8 cellular contexts compared by ENCODE assay signal in the genomic region with DNA sequence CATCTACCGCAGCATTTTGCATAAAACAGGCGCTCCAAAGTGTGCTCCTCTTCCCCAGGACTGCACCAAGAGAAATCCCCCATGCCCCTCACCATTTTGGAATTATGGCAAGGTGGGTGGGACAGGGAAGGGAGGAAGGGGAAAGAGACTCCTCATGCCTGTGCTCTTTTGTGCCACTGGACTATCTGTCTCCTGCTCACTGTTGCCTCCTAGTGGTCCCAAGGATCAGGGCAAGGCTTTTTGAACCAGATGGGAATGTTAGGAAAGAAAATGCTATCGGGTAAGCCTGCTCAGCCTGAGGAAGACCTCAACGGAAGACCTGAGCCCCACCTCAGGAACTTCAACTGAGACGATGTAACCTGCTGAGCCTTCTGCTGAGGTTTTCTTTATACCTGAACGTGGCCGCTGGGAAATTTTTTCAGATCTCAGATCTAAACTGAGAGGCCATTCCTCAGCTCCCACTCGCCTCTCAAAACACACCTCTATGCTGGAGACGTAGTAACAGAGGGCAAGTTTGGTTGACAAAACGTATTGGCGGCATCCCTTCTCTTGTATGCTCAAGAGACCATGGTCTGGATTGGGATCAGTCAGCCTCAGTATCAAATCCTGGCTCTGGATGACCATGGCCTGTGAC. TPM values are rescaled to one million over a fixed set of nuclear protein-coding genes. Genes with fewer than 3 reads are reported as not detected.
DNase-seq lines count a peak whose midpoint lies in the region; ATAC-seq, FAIRE-seq and TF ChIP-seq lines count a peak whose summit lies in the region.

No MANE protein-coding gene starts in this region.

- H3K18ac ChIP-seq in IMR-90 (ENCODE audit: low read depth, low read length): no peak overlapping the region

- dilution Hi-C loops in IMR-90 (cut with HindIII; ENCODE audit: low sequenced_read_pairs, unreplicated experiment): no loop called here

- no peak for FAIRE-seq in frontal cortex (lab: Jason Lieb, UNC)

- H3K4me1 ChIP-seq in DND-41 (ENCODE audit: insufficient read depth, low read length) (no peaks in the 10 kb centered on the region), IMR-90 (ENCODE audit: control insufficient read depth, insufficient read depth, low read length) (no peaks in the 10 kb centered on the region), tibial artery (peaks cover 0 to 2% (median 0%) of the 10 kb centered on the region in 4 donors)

- no peak overlapping the region for H3K4me2 ChIP-seq in DND-41 (ENCODE audit: insufficient read depth, low read length)
- no peak overlapping the region for H3K4me2 ChIP-seq in IMR-90 (ENCODE audit: low read depth, low read length)
- no peak overlapping the region for H3K4me2 ChIP-seq in SU-DHL-6 (ENCODE audit: low read depth, low read length, poor library complexity, severe bottlenecking)

- no peaks in the 10 kb centered on the region for H3K36me3 ChIP-seq in DND-41 (ENCODE audit: insufficient read depth, low read length)
- no peaks in the 10 kb centered on the region for H3K36me3 ChIP-seq in IMR-90 (ENCODE audit: control insufficient read depth, insufficient read depth, low read length)
- no peaks in the 10 kb centered on the region for H3K36me3 ChIP-seq in SU-DHL-6 (ENCODE audit: low read length)
- no peaks in the 10 kb centered on the region for H3K36me3 ChIP-seq in tibial artery

- H3K9me3 ChIP-seq in DND-41 (ENCODE audit: insufficient read depth, low read length, severe bottlenecking): no peaks in the 10 kb centered on the region
- no peaks in the 10 kb centered on the region for H3K9me3 ChIP-seq in IMR-90 (ENCODE audit: control insufficient read depth, insufficient read depth, low read length)
- H3K9me3 ChIP-seq in SU-DHL-6 (ENCODE audit: insufficient read depth, low read length): no peaks in the 10 kb centered on the region
- H3K9me3 ChIP-seq in tibial artery: no peaks in the 10 kb centered on the region

- no peaks in the 10 kb centered on the region for H3K79me2 ChIP-seq in DND-41 (ENCODE audit: insufficient read depth, low read length)
- no peaks in the 10 kb centered on the region for H3K79me2 ChIP-seq in SU-DHL-6 (ENCODE audit: insufficient read depth, low read length)

- no peak overlapping the region for H3K27ac ChIP-seq in DND-41 (ENCODE audit: low read length)
- H3K27ac ChIP-seq in IMR-90 (ENCODE audit: insufficient read depth, low read length): no peak overlapping the region
- no peak overlapping the region for H3K27ac ChIP-seq in SU-DHL-6 (ENCODE audit: low read depth, low read length)
- H3K27ac ChIP-seq in tibial artery: no peak overlapping the region

- H2AFZ ChIP-seq in DND-41 (ENCODE audit: low read depth, low read length): no peak overlapping the region
- H2AFZ ChIP-seq in IMR-90 (replicated peaks; ENCODE audit: low read length, poor library complexity): no peak overlapping the region
- H2AFZ ChIP-seq in SU-DHL-6 (ENCODE audit: low read depth, low read length, severe bottlenecking): no peak overlapping the region

- no peak overlapping the region for H2BK15ac ChIP-seq in IMR-90 (ENCODE audit: low read depth, low read length)

- H3K23ac ChIP-seq in IMR-90 (ENCODE audit: low read depth, low read length): no peak overlapping the region

- peaks cover 9% of the 10 kb centered on the region for H3K27me3 ChIP-seq in DND-41 (ENCODE audit: insufficient read depth, low read length, poor library complexity)
- H3K27me3 ChIP-seq in IMR-90 (ENCODE audit: control insufficient read depth, insufficient read depth, low read length): peaks cover 4% of the 10 kb centered on the region
- H3K27me3 ChIP-seq in SU-DHL-6 (ENCODE audit: low read length): no peaks in the 10 kb centered on the region
- peaks cover 0 to 3% of the 10 kb centered on the region in 2 donors for H3K27me3 ChIP-seq in tibial artery

- no peak for TF ChIP-seq POLR2A in IMR-90 (IDR thresholded peaks at IDR 0.05; ENCODE audit: low read depth, low read length)

- H2BK5ac ChIP-seq in IMR-90 (ENCODE audit: low read depth, low read length, poor library complexity, severe bottlenecking): no peak overlapping the region

- H2BK120ac ChIP-seq in IMR-90 (ENCODE audit: low read depth, low read length): no peak overlapping the region

- H4K20me1 ChIP-seq in DND-41 (ENCODE audit: insufficient read depth, low read length) (no peaks in the 10 kb centered on the region; the same call in 1 of the 2 replicates), IMR-90 (ENCODE audit: insufficient read depth, low read length) (no peaks in the 10 kb centered on the region), SU-DHL-6 (ENCODE audit: low read depth, low read length) (no peaks in the 10 kb centered on the region)

- no peaks in the 10 kb centered on the region for H3K9me2 ChIP-seq in SU-DHL-6 (replicated peaks; ENCODE audit: insufficient read depth, low read length)

- no peak overlapping the region for H4K8ac ChIP-seq in IMR-90 (ENCODE audit: low read depth in 2 of 2, low read length in 2 of 2)

- POLR2A ChIA-PET in IMR-90 (lab: Charles Lee; ENCODE audit: unreplicated experiment): no interaction called here

- intact Hi-C loops in IMR-90 (cut with micrococcal nuclease) (loop anchor here (2.0 kb wide), 1 partner anchor 267 kb away; no protein-coding TSS in a partner anchor), tibial artery (cut with DNase I; ENCODE audit: low total_unique reads) (no loop called here)

- H3F3A ChIP-seq in SU-DHL-6 (ENCODE audit: insufficient read depth): no peaks in the 10 kb centered on the region

- ATAC-seq in DND-41 (ENCODE audit: insufficient read depth, low read depth) (no peak), IMR-90 (ENCODE audit: low read depth) (peak; percentile 96)

- no peak overlapping the region for H2AK5ac ChIP-seq in IMR-90 (ENCODE audit: low read depth, low read length)

- WGBS in IMR-90 (ENCODE audit: extremely low coverage in 2 of 2, insufficient read length in 1 of 2), 2 experiments: no CpG with 5 or more reads among the region's 11 CpGs

- peak; percentile 91 for TF ChIP-seq CTCF in DND-41 (IDR thresholded peaks at IDR 0.05; ENCODE audit: borderline replicate concordance, extremely low read depth, low read length, poor library complexity, severe bottlenecking)
- TF ChIP-seq CTCF in IMR-90 (conservative IDR thresholded peaks at IDR 0.05; ENCODE audit: low read depth, low read length): peak; percentile 81
- peak; percentile 75 for TF ChIP-seq CTCF in SU-DHL-6 (IDR thresholded peaks at IDR 0.05; ENCODE audit: insufficient read depth, low read length, poor library complexity, severe bottlenecking)
- TF ChIP-seq CTCF in choroid plexus epithelial cell (conservative IDR thresholded peaks at IDR 0.05; ENCODE audit: low read depth, low read length): peak; percentile 97
- TF ChIP-seq CTCF in tibial artery (IDR thresholded peaks at IDR 0.05): peak; percentile 57 to 70

- CTCF ChIA-PET in IMR-90 (lab: Yijun Ruan, JAX): interaction anchor here (0.7 to 1.1 kb wide), 4 partner anchors 9 to 255 kb away, joined by 3 to 4 read pairs (median 3); no protein-coding TSS in a partner anchor

- H3K9me1 ChIP-seq in IMR-90 (ENCODE audit: insufficient read depth, low read length): no peaks in the 10 kb centered on the region

- no peak overlapping the region for H2BK20ac ChIP-seq in IMR-90 (ENCODE audit: low read depth, low read length)

- TF ChIP-seq RAD21 in IMR-90 (IDR thresholded peaks at IDR 0.05; ENCODE audit: low read length): peak; percentile 58

- H4K91ac ChIP-seq in IMR-90 (ENCODE audit: insufficient read depth, low read depth, low read length): no peak overlapping the region

- H3K9ac ChIP-seq in DND-41 (ENCODE audit: low read depth, low read length) (no peak overlapping the region), IMR-90 (ENCODE audit: low read depth, low read length) (no peak overlapping the region), SU-DHL-6 (ENCODE audit: low read length) (no peak overlapping the region)

- no peak overlapping the region for H4K5ac ChIP-seq in IMR-90 (ENCODE audit: low read depth, low read length)

- H3K4me3 ChIP-seq in DND-41 (ENCODE audit: low read depth in 1 of 2, low read length in 2 of 2) (no peak overlapping the region), IMR-90 (ENCODE audit: insufficient read depth, low read depth, low read length) (no peak overlapping the region), SU-DHL-6 (ENCODE audit: insufficient read depth, low read length, poor library complexity, severe bottlenecking) (no peak overlapping the region), choroid plexus epithelial cell (ENCODE audit: low read depth, low read length) (no peak overlapping the region), tibial artery (no peak overlapping the region)

- no peak overlapping the region for H3K14ac ChIP-seq in IMR-90 (replicated peaks; ENCODE audit: low read depth, low read length)

- H3K4ac ChIP-seq in IMR-90 (ENCODE audit: low read depth, low read length): no peak overlapping the region

- in situ Hi-C loops in IMR-90 (cut with MboI; ENCODE audit: low sequenced_read_pairs): no loop called here

- H3K79me1 ChIP-seq in IMR-90 (ENCODE audit: low read depth in 1 of 2, low read length in 2 of 2): no peaks in the 10 kb centered on the region

- DNase-seq in DND-41 (peak; percentile 51), IMR-90 (peak; percentile 48), choroid plexus epithelial cell (ENCODE audit: low read depth) (peak; percentile 69), lung microvascular endothelial cell (ENCODE audit: low read depth in 2 of 2) (peak; percentile 56 to 68), tibial artery (peak in 1 of 2 donors; percentile 47), frontal cortex (ENCODE audit: low spot score in 2 of 2) (no peak), cerebellar nuclear complex (lab: John Stamatoyannopoulos, UW) (no peak)

- BruUV-seq in IMR-90 (replicated peaks; lab: Mats Ljungman, UMichigan): no TSS peak

- H2AK9ac ChIP-seq in IMR-90 (replicated peaks; ENCODE audit: low read depth, low read length, poor library complexity): peak overlapping the region; percentile 13

- H3K56ac ChIP-seq in IMR-90 (ENCODE audit: extremely low read depth, insufficient read depth, low read length): no peak overlapping the region

TF ChIP-seq in IMR-90, 13 proteins besides CTCF, POLR2A, EP300 and RAD21:
- peak; percentile 56 for TF ChIP-seq SMC3 (IDR thresholded peaks at IDR 0.05; ENCODE audit: low read depth, low read length)
- TF ChIP-seq FOS (IDR thresholded peaks at IDR 0.05; ENCODE audit: low read depth, low read length): no peak
TF ChIP-seq in IMR-90: peak in this region for 1.

RNA-seq across cellular contexts. Expression of gene SPACA3, which starts 58.3 kb away (rescaled TPM):
- total RNA-seq in IMR-90 (2012; rRNA removed) (not detected in 2 replicates), lung microvascular endothelial cell (not detected in 2 replicates), frontal cortex (not detected)
- polyA plus RNA-seq in IMR-90 (2012; rRNA removed): not detected in 2 replicates
- not detected in 2 replicates for polyA plus RNA-seq in IMR-90 (2012; cell fraction: cytosol; rRNA removed)
- not detected in 2 replicates for polyA plus RNA-seq in IMR-90 (2012; cell fraction: nucleus; rRNA removed; ENCODE audit: low replicate concordance)

Comparison
In these comparisons a context has a peak if more than half of its experiments do, and no peak if none do; other contexts are left out.
1. DNase-seq: peak in DND-41 (single experiment), IMR-90 (single experiment), choroid plexus epithelial cell (single experiment) and lung microvascular endothelial cell (2 of 2); none in frontal cortex (0 of 2) and cerebellar nuclear complex (0 of 2).
2. Peak in every context shown above with its lines, with median percentiles within 50 percentile points of each other: CTCF ChIP-seq.